ENCODE assay signal across 27 cellular contexts in the genomic region with DNA sequence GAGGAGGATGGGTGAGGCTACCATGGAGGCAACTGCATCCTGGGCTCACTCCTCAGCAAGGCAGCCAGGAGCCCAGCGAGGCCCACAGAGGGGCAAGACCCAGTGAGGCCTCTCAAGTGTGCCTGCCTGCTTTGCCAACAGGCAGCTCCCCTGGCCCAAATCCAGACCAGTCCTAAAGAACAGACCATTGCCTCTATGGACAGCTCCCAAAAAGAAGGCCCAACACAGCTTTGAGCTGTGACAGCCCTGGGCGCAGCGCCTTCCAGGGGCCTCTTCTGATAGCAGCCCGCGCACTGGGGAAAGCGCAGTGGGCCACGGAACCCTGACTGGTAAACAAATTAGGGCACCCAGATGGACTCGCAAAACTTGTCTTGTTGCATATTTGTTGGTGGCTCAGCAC.
"Had no signal": no experiment of that assay in that cellular context is flagged by ENCODE, and none has a peak within 500 bp of the region (broad histone marks: within the 10 kb centered on the region; RNA-seq: fewer than 3 reads in every experiment).

No MANE protein-coding gene starts in this region.

- H3K27me3 Mint-ChIP-seq: activated CD4-positive, alpha-beta memory T cell treated with anti-CD3 and anti-CD28 coated beads for 36 hours; activated CD4-positive, alpha-beta T cell treated with anti-CD3 and anti-CD28 coated beads, Interleukin-2, amount 10 ng/mL, durations not matched to agents 24 days and 14 days; activated naive CD4-positive, alpha-beta T cell treated with anti-CD3 and anti-CD28 coated beads, Interleukin-2, amount 10 ng/mL, durations not matched to agents 7 days and 5 days; central memory CD8-positive, alpha-beta T cell; naive thymus-derived CD4-positive, alpha-beta T cell had no signal

- DNase-seq: activated CD4-positive, alpha-beta memory T cell treated with anti-CD3 and anti-CD28 coated beads for 36 hours; activated CD4-positive, alpha-beta T cell treated with anti-CD3 and anti-CD28 coated beads, Interleukin-2, amount 10 ng/mL, durations not matched to agents 24 days and 14 days; activated CD4-positive, CD25-positive, alpha-beta regulatory T cell treated with anti-CD3 and anti-CD28 coated beads, Interleukin-2, amount 50 U/mL, for 72 hours; activated CD8-positive, alpha-beta memory T cell treated with anti-CD3 and anti-CD28 coated beads, Interleukin-2, amount 50 U/mL, for 4 hours; activated gamma-delta T cell; activated naive CD4-positive, alpha-beta T cell treated with anti-CD3 and anti-CD28 coated beads, Interleukin-2, amount 10 ng/mL, durations not matched to agents 7 days and 5 days; activated T-cell treated with anti-CD3 and anti-CD28 coated beads, Interleukin-2, amount 50 U/mL, for 1 hour; amniotic stem cell; effector CD8-positive, alpha-beta T cell; esophagus squamous epithelium; foreskin melanocyte; naive thymus-derived CD4-positive, alpha-beta T cell; posterior cingulate gyrus; SK-N-SH; stimulated activated CD4-positive, alpha-beta T cell treated with anti-CD3 and anti-CD28 coated beads, Interleukin-12 subunit alpha, Interleukin-12 subunit beta, amount 100 ng/mL, for 4 hours; stimulated activated CD4-positive, alpha-beta T cell treated with anti-CD3 and anti-CD28 coated beads, Interleukin-4, amount 100 ng/mL, for 1 hour; stimulated activated naive CD8-positive, alpha-beta T cell treated with anti-CD3 and anti-CD28 coated beads, Interleukin-15, Interleukin-2, amounts not matched to agents 100 U/mL and 50 U/mL, for 24 hours; T-helper 2 cell; upper lobe of left lung had no signal

- H3K9me3 ChIP-seq: breast epithelium, esophagus squamous epithelium, SK-N-SH, thoracic aorta, upper lobe of left lung had no signal

- H3K4me1 ChIP-seq: breast epithelium, esophagus squamous epithelium had no signal

- ATAC-seq: naive thymus-derived CD4-positive, alpha-beta T cell; sciatic nerve; stimulated activated naive CD8-positive, alpha-beta T cell treated with anti-CD3 and anti-CD28 coated beads, Interleukin-15, Interleukin-2, amounts not matched to agents 100 U/mL and 50 U/mL, for 24 hours had no signal

- H3K27me3 ChIP-seq: breast epithelium, esophagus squamous epithelium, upper lobe of left lung had no signal

- H3K9me2 ChIP-seq: SK-N-SH had no signal

- H3K4me3 Mint-ChIP-seq: activated CD4-positive, alpha-beta memory T cell treated with anti-CD3 and anti-CD28 coated beads for 36 hours; activated CD4-positive, alpha-beta T cell treated with anti-CD3 and anti-CD28 coated beads, Interleukin-2, amount 10 ng/mL, durations not matched to agents 24 days and 14 days; activated naive CD4-positive, alpha-beta T cell treated with anti-CD3 and anti-CD28 coated beads, Interleukin-2, amount 10 ng/mL, durations not matched to agents 7 days and 5 days; activated T-helper 1 cell treated with anti-CD3 and anti-CD28 coated beads, Interleukin-12 subunit alpha, Interleukin-12 subunit beta, Interleukin-2, Interleukin-4 antibody, amounts not matched to agents 30 ng/mL and 10 ng/mL and 1 ng/mL, durations not matched to agents 14 hours and 24 hours and 36 hours; central memory CD8-positive, alpha-beta T cell; mesothelial cell of epicardium; naive thymus-derived CD4-positive, alpha-beta T cell had no signal

- H3K4me3 ChIP-seq: breast epithelium, esophagus squamous epithelium, skin epidermis, thoracic aorta, upper lobe of left lung had no signal

- H3K36me3 Mint-ChIP-seq: activated naive CD4-positive, alpha-beta T cell treated with anti-CD3 and anti-CD28 coated beads, Interleukin-2, amount 10 ng/mL, durations not matched to agents 7 days and 5 days had no signal

- H3K4me1 Mint-ChIP-seq: activated CD4-positive, alpha-beta T cell treated with anti-CD3 and anti-CD28 coated beads, Interleukin-2, amount 10 ng/mL, durations not matched to agents 24 days and 14 days; activated naive CD4-positive, alpha-beta T cell treated with anti-CD3 and anti-CD28 coated beads, Interleukin-2, amount 10 ng/mL, durations not matched to agents 7 days and 5 days; central memory CD8-positive, alpha-beta T cell had no signal

- H3K27ac Mint-ChIP-seq: activated CD4-positive, alpha-beta memory T cell treated with anti-CD3 and anti-CD28 coated beads for 36 hours; activated CD4-positive, alpha-beta T cell treated with anti-CD3 and anti-CD28 coated beads, Interleukin-2, amount 10 ng/mL, durations not matched to agents 24 days and 14 days; activated naive CD4-positive, alpha-beta T cell treated with anti-CD3 and anti-CD28 coated beads, Interleukin-2, amount 10 ng/mL, durations not matched to agents 7 days and 5 days; activated T-helper 1 cell treated with anti-CD3 and anti-CD28 coated beads, Interleukin-12 subunit alpha, Interleukin-12 subunit beta, Interleukin-2, Interleukin-4 antibody, amounts not matched to agents 30 ng/mL and 10 ng/mL and 1 ng/mL, durations not matched to agents 14 hours and 24 hours and 36 hours; mesothelial cell of epicardium; naive thymus-derived CD4-positive, alpha-beta T cell had no signal

- H3K9me3 Mint-ChIP-seq: activated CD4-positive, alpha-beta memory T cell treated with anti-CD3 and anti-CD28 coated beads for 36 hours; activated CD4-positive, alpha-beta T cell treated with anti-CD3 and anti-CD28 coated beads, Interleukin-2, amount 10 ng/mL, durations not matched to agents 24 days and 14 days; activated naive CD4-positive, alpha-beta T cell treated with anti-CD3 and anti-CD28 coated beads, Interleukin-2, amount 10 ng/mL, durations not matched to agents 7 days and 5 days; activated T-helper 1 cell treated with anti-CD3 and anti-CD28 coated beads, Interleukin-12 subunit alpha, Interleukin-12 subunit beta, Interleukin-2, Interleukin-4 antibody, amounts not matched to agents 30 ng/mL and 10 ng/mL and 1 ng/mL, durations not matched to agents 14 hours and 24 hours and 36 hours; central memory CD8-positive, alpha-beta T cell; mesothelial cell of epicardium; naive thymus-derived CD4-positive, alpha-beta T cell had no signal

- H3K4me2 ChIP-seq: SK-N-SH had no signal

- H3K27ac ChIP-seq: breast epithelium, epithelial cell of prostate, esophagus squamous epithelium, skin epidermis, upper lobe of left lung had no signal
